In the genomic region with DNA sequence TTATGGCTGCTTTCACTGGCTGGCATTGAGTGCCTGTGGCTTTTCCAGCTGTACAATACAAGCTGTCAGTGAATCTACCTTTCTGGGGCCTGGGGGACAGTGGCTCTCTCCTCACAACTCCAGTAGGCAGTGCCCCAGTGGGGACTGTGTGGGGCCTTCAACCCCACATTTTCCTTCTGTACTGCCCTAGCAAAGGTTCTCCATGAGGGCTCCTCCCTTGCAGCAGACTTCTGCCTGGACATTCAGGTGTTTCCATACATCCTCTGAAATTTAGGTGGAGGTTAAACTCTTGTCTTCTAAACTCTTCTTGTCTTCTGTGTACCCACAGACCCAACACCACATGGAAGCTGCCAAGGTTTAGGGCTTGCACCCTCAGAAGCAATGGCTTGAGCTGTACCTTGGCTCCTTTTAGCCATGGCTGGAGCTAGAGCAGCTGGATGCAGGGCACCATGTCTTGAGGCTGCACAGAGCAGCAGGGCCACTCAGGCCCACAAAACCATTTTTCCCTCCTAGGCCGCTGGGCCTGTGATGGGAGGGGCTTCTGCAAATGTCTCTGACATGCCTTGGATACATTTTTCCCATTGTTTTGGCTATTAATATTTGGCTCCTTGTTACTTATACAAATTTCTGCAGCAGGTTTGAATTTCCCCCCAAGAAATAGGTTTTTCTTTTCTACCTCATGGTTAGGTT, we compare ENCODE assay signal across 30 cellular contexts. TPM values are rescaled to one million over a fixed set of nuclear protein-coding genes. Genes with fewer than 3 reads are reported as not detected.
A peak's percentile ranks its signal among the peaks of the same experiment; 100 is the strongest.
DNase-seq lines count a peak whose midpoint lies in the region; FAIRE-seq and TF ChIP-seq lines count a peak whose summit lies in the region.
"Had no signal": no experiment of that assay in that cellular context is flagged by ENCODE, and none has a peak within 500 bp of the region (broad histone marks: within the 10 kb centered on the region; RNA-seq: fewer than 3 reads in every experiment).

No MANE protein-coding gene starts in this region.

- no peak for TF ChIP-seq POLR2A in endothelial cell of umbilical vein (IDR thresholded peaks at IDR 0.05; ENCODE audit: low read depth, low read length)

- CTCF ChIA-PET in endothelial cell of umbilical vein (lab: Charles Lee), result interaction anchor here (0.6 kb wide), 1 partner anchor 105 kb away, joined by 3 read pairs; no protein-coding TSS in a partner anchor

- peak; percentile 24 for FAIRE-seq in endothelial cell of umbilical vein (lab: Jason Lieb, UNC)
- FAIRE-seq: A549, HTR-8/SVneo had no signal

- peaks cover 54% of the 10 kb centered on the region for H3K9me3 ChIP-seq in BLaER1
- H3K9me3 ChIP-seq in endothelial cell of umbilical vein (replicated peaks; ENCODE audit: control insufficient read depth, insufficient read depth, low read length), result no peaks in the 10 kb centered on the region

- POLR2A ChIA-PET in endothelial cell of umbilical vein (lab: Charles Lee), result no interaction called here

- intact Hi-C loops in endothelial cell of umbilical vein (cut with micrococcal nuclease), result no loop called here

- TF ChIP-seq CTCF in GM12865 (IDR thresholded peaks at IDR 0.05; ENCODE audit: insufficient read depth, low read depth, low read length, missing control alignments) (no peak), endothelial cell of umbilical vein (IDR thresholded peaks at IDR 0.05; ENCODE audit: extremely low read depth in 1 of 2, insufficient read depth in 1 of 2, low read depth in 1 of 2, low read length in 2 of 2) (no peak)

- dilution Hi-C loops in endothelial cell of umbilical vein (cut with MboI; ENCODE audit: extremely low pct_ligation_motif_present, low sequenced_read_pairs), result no loop called here

- H3K4me2 ChIP-seq in BLaER1 (no peak overlapping the region), endothelial cell of umbilical vein (ENCODE audit: insufficient read depth, low read length) (no peak overlapping the region)
- H3K4me2 ChIP-seq: A549, PC-9 had no signal

- H3K9me1 ChIP-seq in endothelial cell of umbilical vein (replicated peaks; ENCODE audit: control insufficient read depth, extremely low read depth, insufficient read depth, low read length), result no peaks in the 10 kb centered on the region

- H3K4me3 ChIP-seq in BLaER1 (peak overlapping the region; percentile 4; the same call in 1 of the 2 replicates), GM12865 (ENCODE audit: low read depth, low read length) (no peak overlapping the region), endothelial cell of umbilical vein (replicated peaks in 1 of 3; ENCODE audit: insufficient read depth in 1 of 3, low read depth in 1 of 3, low read length in 3 of 3) (no peak overlapping the region)
- H3K4me3 ChIP-seq: A549, GM23248, PC-9 had no signal

- H2AFZ ChIP-seq in endothelial cell of umbilical vein (ENCODE audit: low read depth, low read length), result no peak overlapping the region
- H2AFZ ChIP-seq: GM23248, PC-9 had no signal

- DNase-seq in GM12865 (ENCODE audit: low read depth), result peak; percentile 4
- peak; percentile 36 for DNase-seq in OCI-M1 (lab: John Stamatoyannopoulos, UW)
- no peak for DNase-seq in endothelial cell of umbilical vein (ENCODE audit: low read depth, low spot score)
- DNase-seq in cerebellar cortex (ENCODE audit: low spot score), result no peak
- DNase-seq in activated naive CD4-positive, alpha-beta T cell (lab: John Stamatoyannopoulos, UW), result no peak
- DNase-seq in stimulated activated CD4-positive, alpha-beta T cell treated with anti-CD3 and anti-CD28 coated beads, Interleukin-2, amount 100 ng/mL, for 24 hours, result no peak
- DNase-seq: AML-193; CD8-positive, alpha-beta memory T cell; DMS153; GM23248; H7; HFFc6; KG1; NCI-H1048; NCI-H1417; NCI-H187; NCI-H2081 treated with DMSO at 0.1 percent for 48 hours; NCI-H2171 treated with DMSO at 0.1 percent for 48 hours; NCI-H345; NCI-H524; NCI-H748 treated with DMSO at 0.1 percent for 48 hours; PC-9; RPMI8226; SHP77; T-helper 1 cell had no signal

- no peak overlapping the region for H3K9ac ChIP-seq in BLaER1
- H3K9ac ChIP-seq in endothelial cell of umbilical vein (replicated peaks; ENCODE audit: extremely low read depth, insufficient read depth, low read length), result no peak overlapping the region
- H3K9ac ChIP-seq: GM23248 had no signal

- H4K20me1 ChIP-seq in BLaER1 (no peaks in the 10 kb centered on the region), endothelial cell of umbilical vein (replicated peaks; ENCODE audit: control insufficient read depth, extremely low read depth, insufficient read depth, low read length) (no peaks in the 10 kb centered on the region)

- H3K27me3 ChIP-seq in BLaER1, result no peaks in the 10 kb centered on the region
- H3K27me3 ChIP-seq in endothelial cell of umbilical vein (ENCODE audit: control insufficient read depth in 2 of 2, insufficient read depth in 2 of 2, low read length in 2 of 2), result no peaks in the 10 kb centered on the region

- H3K79me2 ChIP-seq in endothelial cell of umbilical vein (ENCODE audit: control insufficient read depth, insufficient read depth, low read length), result no peaks in the 10 kb centered on the region

- peaks cover 65% of the 10 kb centered on the region for H3K36me3 ChIP-seq in BLaER1
- peaks cover 0 to 6% of the 10 kb centered on the region in 2 experiments for H3K36me3 ChIP-seq in endothelial cell of umbilical vein (ENCODE audit: control insufficient read depth in 2 of 2, extremely low read depth in 1 of 2, insufficient read depth in 2 of 2, low read length in 2 of 2)

- H3K4me1 ChIP-seq in BLaER1 (peaks cover 6% of the 10 kb centered on the region), endothelial cell of umbilical vein (ENCODE audit: control insufficient read depth, extremely low read depth, insufficient read depth, low read length) (no peaks in the 10 kb centered on the region)
- H3K4me1 ChIP-seq: A549 had no signal

- no TSS peak for BruUV-seq in endothelial cell of umbilical vein (replicated peaks; lab: Mats Ljungman, UMichigan)

- H3K27ac ChIP-seq in BLaER1 (no peak overlapping the region), endothelial cell of umbilical vein (ENCODE audit: insufficient read depth, low read depth, low read length) (no peak overlapping the region)
- H3K27ac ChIP-seq: A549, C4-2B, GM23248, PC-9 had no signal

TF ChIP-seq in endothelial cell of umbilical vein, 7 proteins besides CTCF, POLR2A, EP300 and RAD21:
- no peak for TF ChIP-seq GATA2 (IDR thresholded peaks at IDR 0.05; ENCODE audit: insufficient read depth, insufficient read length, low read depth, low read length)
- TF ChIP-seq JUN (IDR thresholded peaks at IDR 0.05; ENCODE audit: borderline replicate concordance, insufficient read depth, insufficient read length, low read depth), result no peak
- TF ChIP-seq, protein P1, sequence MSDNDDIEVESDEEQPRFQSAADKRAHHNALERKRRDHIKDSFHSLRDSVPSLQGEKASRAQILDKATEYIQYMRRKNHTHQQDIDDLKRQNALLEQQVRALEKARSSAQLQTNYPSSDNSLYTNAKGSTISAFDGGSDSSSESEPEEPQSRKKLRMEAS (IDR thresholded peaks at IDR 0.05; ENCODE audit: insufficient read depth, insufficient read length), result no peak
- TF ChIP-seq MYC (IDR thresholded peaks at IDR 0.05; ENCODE audit: low read depth, low read length), result no peak
- TF ChIP-seq FOS (IDR thresholded peaks at IDR 0.05; ENCODE audit: borderline replicate concordance, insufficient read depth, low read length), result no peak
- TF ChIP-seq EZH2 (IDR thresholded peaks at IDR 0.05; ENCODE audit: borderline replicate concordance, low read depth, low read length, severe bottlenecking), result no peak
- TF ChIP-seq POLR2AphosphoS5 (IDR thresholded peaks at IDR 0.05; ENCODE audit: insufficient read depth, low read depth, low read length), result no peak

RNA-seq across cellular contexts. Expression of a gene that starts 9.6 kb away (rescaled TPM):
- 3.5 and 3.7 TPM in 2 replicates for total RNA-seq in endothelial cell of umbilical vein
- polyA plus RNA-seq in endothelial cell of umbilical vein, result 4.5 and 5.7 TPM in 2 replicates
- 4.4 and 5.0 TPM in 2 replicates for polyA plus RNA-seq in endothelial cell of umbilical vein (2011; cell fraction: cytosol; rRNA removed)
- polyA plus RNA-seq in endothelial cell of umbilical vein (2011; cell fraction: nucleus; rRNA removed), result 2.2 and 3.9 TPM in 2 replicates
- 2.5 and 3.5 TPM in 2 replicates for polyA plus RNA-seq in endothelial cell of umbilical vein (2012)
- 1.8 and 2.4 TPM in 2 replicates for polyA minus RNA-seq in endothelial cell of umbilical vein
- polyA minus RNA-seq in endothelial cell of umbilical vein (2011; cell fraction: cytosol; rRNA and poly(A)+ RNA removed), result 1.7 TPM
- polyA minus RNA-seq in endothelial cell of umbilical vein (2011; cell fraction: nucleus; rRNA and poly(A)+ RNA removed), result 2.5 and 3.5 TPM in 2 replicates

RNA-seq across cellular contexts. Expression of a gene that starts 39.7 kb away (rescaled TPM):
- 5.0 and 7.0 TPM in 2 replicates for total RNA-seq in endothelial cell of umbilical vein
- 1.3 and 1.5 TPM in 2 replicates for polyA plus RNA-seq in endothelial cell of umbilical vein
- polyA plus RNA-seq in endothelial cell of umbilical vein (2011; cell fraction: cytosol; rRNA removed), result 1.9 and 2.1 TPM in 2 replicates
- 3.1 and 3.9 TPM in 2 replicates for polyA plus RNA-seq in endothelial cell of umbilical vein (2011; cell fraction: nucleus; rRNA removed)
- 5.0 and 8.0 TPM in 2 replicates for polyA plus RNA-seq in endothelial cell of umbilical vein (2012)
- polyA minus RNA-seq in endothelial cell of umbilical vein, result 3.8 and 10.2 TPM in 2 replicates
- polyA minus RNA-seq in endothelial cell of umbilical vein (2011; cell fraction: cytosol; rRNA and poly(A)+ RNA removed), result 5.3 TPM
- polyA minus RNA-seq in endothelial cell of umbilical vein (2011; cell fraction: nucleus; rRNA and poly(A)+ RNA removed), result 6.1 and 8.5 TPM in 2 replicates
- total RNA-seq: G401 had no signal

Comparison
In these comparisons a context has a peak if more than half of its experiments do, and no peak if none do; other contexts are left out.
1. DNase-seq: peak in GM12865 (single experiment) and OCI-M1 (single experiment); none in endothelial cell of umbilical vein (single experiment), cerebellar cortex (single experiment), activated naive CD4-positive, alpha-beta T cell (0 of 4) and stimulated activated CD4-positive, alpha-beta T cell treated with anti-CD3 and anti-CD28 coated beads, Interleukin-2, amount 100 ng/mL, for 24 hours (0 of 2).